Comparison of ENCODE assay signal across 18 cellular contexts in the genomic region with DNA sequence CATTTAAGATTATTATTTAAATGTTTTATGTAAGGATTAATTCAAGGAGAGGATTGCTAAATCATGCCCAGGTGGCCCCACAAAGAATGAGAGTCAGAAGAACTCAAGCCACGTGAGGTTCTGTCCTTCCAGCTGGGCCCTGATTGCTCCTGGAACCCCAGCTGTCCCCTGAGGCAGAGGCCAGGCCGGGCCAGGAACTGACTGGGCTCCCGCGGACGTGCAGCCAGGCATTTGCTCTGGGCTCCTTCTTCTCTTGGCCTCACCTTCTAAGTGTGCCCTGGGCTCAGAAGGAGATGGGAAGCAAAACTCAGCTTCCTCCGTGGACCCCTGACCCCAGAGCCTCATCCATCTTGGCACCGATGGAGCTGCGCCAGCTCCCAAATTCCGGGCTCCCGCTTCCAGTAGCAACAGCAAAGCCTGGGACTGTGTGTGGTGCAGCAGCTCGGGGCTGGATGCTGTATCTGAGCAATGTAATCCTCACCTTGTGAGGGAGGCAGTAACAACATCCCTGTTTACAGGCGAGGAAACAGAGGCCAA.
A peak's percentile ranks its signal among the peaks of the same experiment; 100 is the strongest.
DNase-seq lines count a peak whose midpoint lies in the region; ATAC-seq, FAIRE-seq and TF ChIP-seq lines count a peak whose summit lies in the region.
"Had no signal": no experiment of that assay in that cellular context is flagged by ENCODE, and none has a peak within 500 bp of the region (broad histone marks: within the 10 kb centered on the region; RNA-seq: fewer than 3 reads in every experiment).

No MANE protein-coding gene starts in this region.

- CTCF ChIA-PET in activated CD8-positive, alpha-beta memory T cell treated with anti-CD3 and anti-CD28 coated beads, Interleukin-2, amount 10 ng/mL, durations not matched to agents 7 days and 5 days (lab: Charles Lee), result no interaction called here

- H3K36me3 ChIP-seq in upper lobe of right lung, result no peaks in the 10 kb centered on the region
- H3K36me3 ChIP-seq: BLaER1 had no signal

- intact Hi-C loops in upper lobe of right lung (cut with DNase I), result no loop called here

- no peak overlapping the region for H3K27ac Mint-ChIP-seq in activated CD8-positive, alpha-beta memory T cell treated with anti-CD3 and anti-CD28 coated beads, Interleukin-2, amount 10 ng/mL, durations not matched to agents 7 days and 5 days
- no peak overlapping the region for H3K27ac Mint-ChIP-seq in chondrocyte (ENCODE audit: unreplicated experiment)
- H3K27ac Mint-ChIP-seq: CD4-positive, CD25-positive, alpha-beta regulatory T cell; GM23338 had no signal

- H3K4me1 Mint-ChIP-seq in activated CD8-positive, alpha-beta memory T cell treated with anti-CD3 and anti-CD28 coated beads, Interleukin-2, amount 10 ng/mL, durations not matched to agents 7 days and 5 days, result no peaks in the 10 kb centered on the region
- no peaks in the 10 kb centered on the region for H3K4me1 Mint-ChIP-seq in chondrocyte (ENCODE audit: low read depth)

- H3K36me3 Mint-ChIP-seq in activated CD8-positive, alpha-beta memory T cell treated with anti-CD3 and anti-CD28 coated beads, Interleukin-2, amount 10 ng/mL, durations not matched to agents 7 days and 5 days, result no peaks in the 10 kb centered on the region
- no peaks in the 10 kb centered on the region for H3K36me3 Mint-ChIP-seq in chondrocyte (ENCODE audit: low read depth)
- H3K36me3 Mint-ChIP-seq: CD4-positive, CD25-positive, alpha-beta regulatory T cell had no signal

- no peaks in the 10 kb centered on the region for H3K9me3 ChIP-seq in upper lobe of right lung
- H3K9me3 ChIP-seq: BLaER1, SK-N-SH had no signal

- H3K27me3 Mint-ChIP-seq in activated CD8-positive, alpha-beta memory T cell treated with anti-CD3 and anti-CD28 coated beads, Interleukin-2, amount 10 ng/mL, durations not matched to agents 7 days and 5 days, result peaks cover 2% of the 10 kb centered on the region
- H3K27me3 Mint-ChIP-seq in chondrocyte (ENCODE audit: low read depth), result peaks cover 3% of the 10 kb centered on the region

- peak; percentile 18 for DNase-seq in activated CD8-positive, alpha-beta memory T cell treated with anti-CD3 and anti-CD28 coated beads, Interleukin-2, amount 10 ng/mL, durations not matched to agents 7 days and 5 days
- DNase-seq in activated CD8-positive, alpha-beta memory T cell treated with anti-CD3 and anti-CD28 coated beads, Interleukin-2, amount 50 U/mL, for 48 hours, result no peak
- DNase-seq in chondrocyte (ENCODE audit: low spot score), result peak; percentile 53
- peak; percentile 15 for DNase-seq in left kidney (ENCODE audit: low read depth, low spot score)
- DNase-seq in upper lobe of right lung, result peak; percentile 40
- no peak for DNase-seq in NCI-H446 treated with DMSO at 0.1 percent for 48 hours (lab: John Stamatoyannopoulos, UW)
- no peak for DNase-seq in GM19239 (ENCODE audit: insufficient read length, low spot score)
- DNase-seq: CD4-positive, CD25-positive, alpha-beta regulatory T cell; HCEC 1CT; IMR-90; KG1; MM.1S; NCI-H2029; SK-N-SH had no signal

- H3K4me3 Mint-ChIP-seq in activated CD8-positive, alpha-beta memory T cell treated with anti-CD3 and anti-CD28 coated beads, Interleukin-2, amount 10 ng/mL, durations not matched to agents 7 days and 5 days, result no peak overlapping the region
- H3K4me3 Mint-ChIP-seq in chondrocyte (ENCODE audit: unreplicated experiment), result no peak overlapping the region
- H3K4me3 Mint-ChIP-seq: CD4-positive, CD25-positive, alpha-beta regulatory T cell; GM23338 had no signal

- no peak overlapping the region for H3K4me3 ChIP-seq in upper lobe of right lung
- H3K4me3 ChIP-seq: BLaER1, GM23338 had no signal

- H3K9me3 Mint-ChIP-seq in activated CD8-positive, alpha-beta memory T cell treated with anti-CD3 and anti-CD28 coated beads, Interleukin-2, amount 10 ng/mL, durations not matched to agents 7 days and 5 days (ENCODE audit: low read depth), result no peaks in the 10 kb centered on the region
- H3K9me3 Mint-ChIP-seq in chondrocyte (ENCODE audit: low read depth), result peaks cover 12% of the 10 kb centered on the region

- no peaks in the 10 kb centered on the region for H3K4me1 ChIP-seq in upper lobe of right lung

- FAIRE-seq in GM19239 (lab: Jason Lieb, UNC), result no peak
- FAIRE-seq: G401.6, RCC 7860 had no signal

- no peak overlapping the region for H3K27ac ChIP-seq in upper lobe of right lung
- H3K27ac ChIP-seq: BLaER1 had no signal

- no peak for TF ChIP-seq CTCF in chondrocyte (IDR thresholded peaks at IDR 0.05)
- no peak for TF ChIP-seq CTCF in upper lobe of right lung (IDR thresholded peaks at IDR 0.05)

- peaks cover 13% of the 10 kb centered on the region for H3K27me3 ChIP-seq in upper lobe of right lung

- no peak for ATAC-seq in activated CD8-positive, alpha-beta memory T cell treated with anti-CD3 and anti-CD28 coated beads, Interleukin-2, amount 10 ng/mL, durations not matched to agents 7 days and 5 days
- no peak for ATAC-seq in upper lobe of right lung

Comparison
In these comparisons a context has a peak if more than half of its experiments do, and no peak if none do; other contexts are left out.
1. DNase-seq: peak in activated CD8-positive, alpha-beta memory T cell treated with anti-CD3 and anti-CD28 coated beads, Interleukin-2, amount 10 ng/mL, durations not matched to agents 7 days and 5 days (single experiment), chondrocyte (single experiment), left kidney (single experiment) and upper lobe of right lung (single experiment); none in activated CD8-positive, alpha-beta memory T cell treated with anti-CD3 and anti-CD28 coated beads, Interleukin-2, amount 50 U/mL, for 48 hours (single experiment), NCI-H446 treated with DMSO at 0.1 percent for 48 hours (single experiment) and GM19239 (single experiment).